Comparison of ENCODE assay signal across 2 cellular contexts in the genomic region with DNA sequence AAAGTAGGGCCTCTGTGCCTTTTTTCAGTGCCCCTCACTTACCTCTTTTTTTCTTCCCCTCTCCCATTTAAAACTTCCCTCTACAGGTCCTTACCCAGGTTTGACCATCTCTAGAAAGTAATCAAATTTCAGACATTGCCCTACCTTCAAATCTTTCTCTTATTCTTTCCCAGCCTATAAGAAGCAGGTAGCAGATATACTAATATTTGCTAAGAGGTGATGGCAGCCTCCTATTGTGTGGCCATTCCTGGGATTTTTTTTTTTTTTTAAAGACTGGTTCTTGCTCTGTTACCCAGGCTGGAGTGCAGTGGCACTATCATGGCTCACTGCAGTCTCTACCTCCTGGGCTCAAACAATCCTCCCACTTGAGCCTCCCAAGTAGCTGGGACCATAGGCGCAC.
TF ChIP-seq lines count a peak whose summit lies in the region.

No MANE protein-coding gene starts in this region.

TF ChIP-seq in A549, 52 proteins besides CTCF, POLR2A, EP300 and RAD21:
- TF ChIP-seq, protein P1, sequence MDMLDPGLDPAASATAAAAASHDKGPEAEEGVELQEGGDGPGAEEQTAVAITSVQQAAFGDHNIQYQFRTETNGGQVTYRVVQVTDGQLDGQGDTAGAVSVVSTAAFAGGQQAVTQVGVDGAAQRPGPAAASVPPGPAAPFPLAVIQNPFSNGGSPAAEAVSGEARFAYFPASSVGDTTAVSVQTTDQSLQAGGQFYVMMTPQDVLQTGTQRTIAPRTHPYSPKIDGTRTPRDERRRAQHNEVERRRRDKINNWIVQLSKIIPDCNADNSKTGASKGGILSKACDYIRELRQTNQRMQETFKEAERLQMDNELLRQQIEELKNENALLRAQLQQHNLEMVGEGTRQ (IDR thresholded peaks at IDR 0.05): no peak
- TF ChIP-seq CBX8 (IDR thresholded peaks at IDR 0.05) (no peak), EHF (CRISPR knock-in tag; IDR thresholded peaks at IDR 0.05) (no peak), NFE2L2 (conservative IDR thresholded peaks at IDR 0.05; ENCODE audit: low read length) (no peak)
- TF ChIP-seq, protein P2, sequence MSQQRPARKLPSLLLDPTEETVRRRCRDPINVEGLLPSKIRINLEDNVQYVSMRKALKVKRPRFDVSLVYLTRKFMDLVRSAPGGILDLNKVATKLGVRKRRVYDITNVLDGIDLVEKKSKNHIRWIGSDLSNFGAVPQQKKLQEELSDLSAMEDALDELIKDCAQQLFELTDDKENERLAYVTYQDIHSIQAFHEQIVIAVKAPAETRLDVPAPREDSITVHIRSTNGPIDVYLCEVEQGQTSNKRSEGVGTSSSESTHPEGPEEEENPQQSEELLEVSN (IDR thresholded peaks at IDR 0.05; ENCODE audit: borderline replicate concordance, low read depth): no peak

TF ChIP-seq in IMR-90, 13 proteins besides CTCF, POLR2A, EP300 and RAD21:
- TF ChIP-seq RCOR1 (IDR thresholded peaks at IDR 0.05; ENCODE audit: insufficient replicate concordance, low read length): no peak
- no peak for TF ChIP-seq SMC3 (IDR thresholded peaks at IDR 0.05; ENCODE audit: low read depth, low read length)
- TF ChIP-seq CEBPB (IDR thresholded peaks at IDR 0.05; ENCODE audit: low read depth, low read length): no peak
- no peak for TF ChIP-seq MAFK (IDR thresholded peaks at IDR 0.05; ENCODE audit: low read depth, low read length)
- no peak for TF ChIP-seq CHD1 (IDR thresholded peaks at IDR 0.05; ENCODE audit: low read depth, low read length)
- no peak for TF ChIP-seq MXI1 (IDR thresholded peaks at IDR 0.05; ENCODE audit: borderline replicate concordance, low read depth, low read length)
- no peak for TF ChIP-seq ELK1 (IDR thresholded peaks at IDR 0.05; ENCODE audit: borderline replicate concordance, low read depth, low read length)
- no peak for TF ChIP-seq BHLHE40 (IDR thresholded peaks at IDR 0.05; ENCODE audit: low read depth, low read length)
- TF ChIP-seq NFE2L2 (IDR thresholded peaks at IDR 0.05; ENCODE audit: low read depth, low read length): no peak
- TF ChIP-seq FOS (IDR thresholded peaks at IDR 0.05; ENCODE audit: low read depth, low read length): no peak
- no peak for TF ChIP-seq RFX5 (IDR thresholded peaks at IDR 0.05; ENCODE audit: low read depth, low read length)
- TF ChIP-seq, protein P1 (IDR thresholded peaks at IDR 0.05; ENCODE audit: low read depth, low read length): no peak
